In the genomic region with DNA sequence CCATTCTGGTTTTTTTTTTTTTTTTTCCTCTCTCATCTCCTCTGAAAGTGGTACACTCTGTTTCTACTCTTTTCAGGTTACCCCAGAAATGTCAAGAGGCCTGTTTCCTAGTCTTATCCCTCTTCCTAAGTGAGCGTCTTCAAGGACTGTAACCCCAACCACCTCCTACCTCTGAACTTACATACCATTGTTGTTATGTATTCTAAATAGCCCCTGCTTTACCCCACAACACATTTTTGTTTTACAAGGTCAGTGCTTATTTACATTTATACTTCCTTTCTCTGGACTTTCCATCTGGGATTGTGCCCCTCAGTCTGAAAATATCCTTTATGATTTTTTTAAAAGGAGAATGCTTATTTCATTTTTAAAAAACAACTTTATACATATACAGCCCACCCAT, we compare ENCODE assay signal across 17 cellular contexts. TPM values are rescaled to one million over a fixed set of nuclear protein-coding genes. Genes with fewer than 3 reads are reported as not detected.
DNase-seq lines count a peak whose midpoint lies in the region; ATAC-seq and TF ChIP-seq lines count a peak whose summit lies in the region.
"Had no signal": no experiment of that assay in that cellular context is flagged by ENCODE, and none has a peak within 500 bp of the region (broad histone marks: within the 10 kb centered on the region; RNA-seq: fewer than 3 reads in every experiment).

No MANE protein-coding gene starts in this region.

- no peak for TF ChIP-seq CTCF in activated CD8-positive, alpha-beta T cell treated with anti-CD3 and anti-CD28 coated beads for 36 hours (IDR thresholded peaks at IDR 0.05)
- no peak for TF ChIP-seq CTCF in osteocyte (IDR thresholded peaks at IDR 0.05)

- H3K9me3 ChIP-seq in T-helper 17 cell (ENCODE audit: control insufficient read depth, low read length, poor library complexity, severe bottlenecking), result no peaks in the 10 kb centered on the region

- DNase-seq in activated CD8-positive, alpha-beta T cell treated with anti-CD3 and anti-CD28 coated beads for 36 hours, result no peak
- DNase-seq in activated CD8-positive, alpha-beta T cell treated with anti-CD3 and anti-CD28 coated beads, Interleukin-2, amount 10 ng/mL, durations not matched to agents 7 days and 5 days, result no peak
- DNase-seq in T-helper 17 cell (no peak), osteocyte (ENCODE audit: extremely low spot score, unreplicated experiment) (no peak), DMS114 treated with DMSO at 0.1 percent for 48 hours (lab: John Stamatoyannopoulos, UW; ENCODE audit: unreplicated experiment) (no peak), EL (no peak)
- DNase-seq in effector memory CD8-positive, alpha-beta T cell, result no peak
- DNase-seq: DMS 273 treated with DMSO at 0.1 percent for 48 hours, KBM-7, NCI-H1436, NCI-H2029, NCI-H2171, NCI-H82, PC-9 had no signal

- H3K4me1 Mint-ChIP-seq in activated CD8-positive, alpha-beta T cell treated with anti-CD3 and anti-CD28 coated beads for 36 hours (ENCODE audit: low read depth), result peaks cover 27% of the 10 kb centered on the region
- peaks cover 16% of the 10 kb centered on the region for H3K4me1 Mint-ChIP-seq in activated CD8-positive, alpha-beta T cell treated with anti-CD3 and anti-CD28 coated beads, Interleukin-2, amount 10 ng/mL, durations not matched to agents 7 days and 5 days (ENCODE audit: low read depth)
- H3K4me1 Mint-ChIP-seq in T-helper 17 cell, result peaks cover 14% of the 10 kb centered on the region
- H3K4me1 Mint-ChIP-seq in effector memory CD8-positive, alpha-beta T cell (ENCODE audit: low read depth in 2 of 2), result peaks cover 14 to 17% of the 10 kb centered on the region in 2 donors
- H3K4me1 Mint-ChIP-seq in osteocyte (ENCODE audit: unreplicated experiment), result peaks cover 10% of the 10 kb centered on the region
- no peaks in the 10 kb centered on the region for H3K4me1 Mint-ChIP-seq in stimulated activated memory B cell treated with anti-CD40 and anti-IgM and Interleukin-4, amounts not matched to agents 10 μg/mL and 1 μg/mL and 100 μg/mL, for 72 hours

- intact Hi-C loops in activated CD8-positive, alpha-beta T cell treated with anti-CD3 and anti-CD28 coated beads for 36 hours (cut with micrococcal nuclease), result no loop called here

- CTCF ChIA-PET in activated CD8-positive, alpha-beta T cell treated with anti-CD3 and anti-CD28 coated beads for 36 hours (lab: Charles Lee), result no interaction called here
- CTCF ChIA-PET in activated CD8-positive, alpha-beta T cell treated with anti-CD3 and anti-CD28 coated beads, Interleukin-2, amount 10 ng/mL, durations not matched to agents 7 days and 5 days (lab: Charles Lee), result no interaction called here

- peaks cover 56% of the 10 kb centered on the region for H3K36me3 Mint-ChIP-seq in activated CD8-positive, alpha-beta T cell treated with anti-CD3 and anti-CD28 coated beads for 36 hours (ENCODE audit: low read depth)
- peaks cover 52% of the 10 kb centered on the region for H3K36me3 Mint-ChIP-seq in activated CD8-positive, alpha-beta T cell treated with anti-CD3 and anti-CD28 coated beads, Interleukin-2, amount 10 ng/mL, durations not matched to agents 7 days and 5 days (ENCODE audit: low read depth)
- H3K36me3 Mint-ChIP-seq in T-helper 17 cell (ENCODE audit: low read depth) (peaks cover 7% of the 10 kb centered on the region), osteocyte (ENCODE audit: unreplicated experiment) (peaks cover 47% of the 10 kb centered on the region)
- peaks cover 52% of the 10 kb centered on the region for H3K36me3 Mint-ChIP-seq in effector memory CD8-positive, alpha-beta T cell (ENCODE audit: insufficient read depth)
- H3K36me3 Mint-ChIP-seq in stimulated activated memory B cell treated with anti-CD40 and anti-IgM and Interleukin-4, amounts not matched to agents 10 μg/mL and 1 μg/mL and 100 μg/mL, for 72 hours, result peaks cover 68% of the 10 kb centered on the region

- no peak for ATAC-seq in activated CD8-positive, alpha-beta T cell treated with anti-CD3 and anti-CD28 coated beads for 36 hours
- no peak for ATAC-seq in activated CD8-positive, alpha-beta T cell treated with anti-CD3 and anti-CD28 coated beads, Interleukin-2, amount 10 ng/mL, durations not matched to agents 7 days and 5 days
- no peak for ATAC-seq in T-helper 17 cell
- no peak for ATAC-seq in effector memory CD8-positive, alpha-beta T cell (replicated peaks)
- no peak for ATAC-seq in stimulated activated memory B cell treated with anti-CD40 and anti-IgM and Interleukin-4, amounts not matched to agents 10 μg/mL and 1 μg/mL and 100 μg/mL, for 72 hours

- H3K27ac Mint-ChIP-seq in activated CD8-positive, alpha-beta T cell treated with anti-CD3 and anti-CD28 coated beads for 36 hours, result peak overlapping the region; percentile 36
- H3K27ac Mint-ChIP-seq in activated CD8-positive, alpha-beta T cell treated with anti-CD3 and anti-CD28 coated beads, Interleukin-2, amount 10 ng/mL, durations not matched to agents 7 days and 5 days, result no peak overlapping the region
- H3K27ac Mint-ChIP-seq in T-helper 17 cell (peak overlapping the region; percentile 39), osteocyte (ENCODE audit: unreplicated experiment) (peak overlapping the region; percentile 48)
- peak overlapping the region; percentile 56 to 83 for H3K27ac Mint-ChIP-seq in effector memory CD8-positive, alpha-beta T cell
- H3K27ac Mint-ChIP-seq in stimulated activated memory B cell treated with anti-CD40 and anti-IgM and Interleukin-4, amounts not matched to agents 10 μg/mL and 1 μg/mL and 100 μg/mL, for 72 hours, result no peak overlapping the region

- H3K27me3 Mint-ChIP-seq in activated CD8-positive, alpha-beta T cell treated with anti-CD3 and anti-CD28 coated beads for 36 hours, result no peaks in the 10 kb centered on the region
- H3K27me3 Mint-ChIP-seq in activated CD8-positive, alpha-beta T cell treated with anti-CD3 and anti-CD28 coated beads, Interleukin-2, amount 10 ng/mL, durations not matched to agents 7 days and 5 days (ENCODE audit: low read depth), result no peaks in the 10 kb centered on the region
- no peaks in the 10 kb centered on the region for H3K27me3 Mint-ChIP-seq in T-helper 17 cell
- H3K27me3 Mint-ChIP-seq in effector memory CD8-positive, alpha-beta T cell, result no peaks in the 10 kb centered on the region
- H3K27me3 Mint-ChIP-seq in osteocyte (ENCODE audit: unreplicated experiment), result no peaks in the 10 kb centered on the region
- no peaks in the 10 kb centered on the region for H3K27me3 Mint-ChIP-seq in stimulated activated memory B cell treated with anti-CD40 and anti-IgM and Interleukin-4, amounts not matched to agents 10 μg/mL and 1 μg/mL and 100 μg/mL, for 72 hours

- H3K9me3 Mint-ChIP-seq in activated CD8-positive, alpha-beta T cell treated with anti-CD3 and anti-CD28 coated beads for 36 hours, result peaks cover 3% of the 10 kb centered on the region
- peaks cover 4% of the 10 kb centered on the region for H3K9me3 Mint-ChIP-seq in activated CD8-positive, alpha-beta T cell treated with anti-CD3 and anti-CD28 coated beads, Interleukin-2, amount 10 ng/mL, durations not matched to agents 7 days and 5 days (ENCODE audit: insufficient read depth)
- H3K9me3 Mint-ChIP-seq in effector memory CD8-positive, alpha-beta T cell, result no peaks in the 10 kb centered on the region
- H3K9me3 Mint-ChIP-seq in osteocyte (ENCODE audit: unreplicated experiment), result peaks cover 6% of the 10 kb centered on the region
- peaks cover 3% of the 10 kb centered on the region for H3K9me3 Mint-ChIP-seq in stimulated activated memory B cell treated with anti-CD40 and anti-IgM and Interleukin-4, amounts not matched to agents 10 μg/mL and 1 μg/mL and 100 μg/mL, for 72 hours

- POLR2A ChIA-PET in activated CD8-positive, alpha-beta T cell treated with anti-CD3 and anti-CD28 coated beads for 36 hours (lab: Charles Lee), result no interaction called here
- POLR2A ChIA-PET in activated CD8-positive, alpha-beta T cell treated with anti-CD3 and anti-CD28 coated beads, Interleukin-2, amount 10 ng/mL, durations not matched to agents 7 days and 5 days (lab: Charles Lee), result no interaction called here

- H3K4me3 Mint-ChIP-seq in activated CD8-positive, alpha-beta T cell treated with anti-CD3 and anti-CD28 coated beads for 36 hours, result no peak overlapping the region
- H3K4me3 Mint-ChIP-seq in activated CD8-positive, alpha-beta T cell treated with anti-CD3 and anti-CD28 coated beads, Interleukin-2, amount 10 ng/mL, durations not matched to agents 7 days and 5 days, result no peak overlapping the region
- H3K4me3 Mint-ChIP-seq in T-helper 17 cell (no peak overlapping the region), osteocyte (ENCODE audit: unreplicated experiment) (no peak overlapping the region)
- H3K4me3 Mint-ChIP-seq in effector memory CD8-positive, alpha-beta T cell, result no peak overlapping the region
- H3K4me3 Mint-ChIP-seq in stimulated activated memory B cell treated with anti-CD40 and anti-IgM and Interleukin-4, amounts not matched to agents 10 μg/mL and 1 μg/mL and 100 μg/mL, for 72 hours, result no peak overlapping the region

RNA-seq across cellular contexts. Expression of a gene that starts 38.8 kb away (rescaled TPM):
- total RNA-seq in activated CD8-positive, alpha-beta T cell treated with anti-CD3 and anti-CD28 coated beads for 36 hours, result not detected
- not detected for total RNA-seq in activated CD8-positive, alpha-beta T cell treated with anti-CD3 and anti-CD28 coated beads, Interleukin-2, amount 10 ng/mL, durations not matched to agents 7 days and 5 days
- total RNA-seq in T-helper 17 cell (not detected), osteocyte (12.9 and 15.4 TPM in 2 replicates)
- total RNA-seq: PC-9 had no signal

RNA-seq across cellular contexts. Expression of a gene that starts 53.0 kb away (rescaled TPM):
- total RNA-seq in activated CD8-positive, alpha-beta T cell treated with anti-CD3 and anti-CD28 coated beads for 36 hours, result not detected
- total RNA-seq in activated CD8-positive, alpha-beta T cell treated with anti-CD3 and anti-CD28 coated beads, Interleukin-2, amount 10 ng/mL, durations not matched to agents 7 days and 5 days, result not detected
- total RNA-seq in T-helper 17 cell, result not detected
- total RNA-seq in osteocyte, result 1.6 and 3.0 TPM in 2 replicates
- total RNA-seq: H4, NCI-H460, PC-9 had no signal

Comparison
In these comparisons a context has a peak if more than half of its experiments do, and no peak if none do; other contexts are left out.
1. H3K27ac Mint-ChIP-seq: peak in activated CD8-positive, alpha-beta T cell treated with anti-CD3 and anti-CD28 coated beads for 36 hours (single experiment), T-helper 17 cell (single experiment), effector memory CD8-positive, alpha-beta T cell (2 of 2) and osteocyte (single experiment); none in activated CD8-positive, alpha-beta T cell treated with anti-CD3 and anti-CD28 coated beads, Interleukin-2, amount 10 ng/mL, durations not matched to agents 7 days and 5 days (single experiment) and stimulated activated memory B cell treated with anti-CD40 and anti-IgM and Interleukin-4, amounts not matched to agents 10 μg/mL and 1 μg/mL and 100 μg/mL, for 72 hours (single experiment).
2. RNA of a gene that starts 38.8 kb away (total RNA-seq): 12.9 to 15.4 TPM in osteocyte; not detected in activated CD8-positive, alpha-beta T cell treated with anti-CD3 and anti-CD28 coated beads for 36 hours, not detected in activated CD8-positive, alpha-beta T cell treated with anti-CD3 and anti-CD28 coated beads, Interleukin-2, amount 10 ng/mL, durations not matched to agents 7 days and 5 days and not detected in T-helper 17 cell; every median in the first group is over 10 times any median in the second.